In genomic region chr18:51017140-51017874, GRCh38 we compare ENCODE assay signal across 1 cellular context.
TF ChIP-seq lines count a peak whose summit lies in the region.

No MANE protein-coding gene starts in this region.

TF ChIP-seq in GM23338, 12 proteins besides CTCF, POLR2A, EP300 and RAD21:
- TF ChIP-seq ZNF462 (CRISPR knock-in tag; IDR thresholded peaks at IDR 0.05) (peak; percentile 99), STAT1 (IDR thresholded peaks at IDR 0.05; ENCODE audit: unreplicated experiment) (no peak), ZNF114 (CRISPR knock-in tag; IDR thresholded peaks at IDR 0.05) (no peak; the same call in 1 of the 2 replicates), ZNF331 (CRISPR knock-in tag; IDR thresholded peaks at IDR 0.05; ENCODE audit: low read depth) (no peak), JUNB (IDR thresholded peaks at IDR 0.05; ENCODE audit: unreplicated experiment) (no peak)
TF ChIP-seq in GM23338: peak in this region for 1.
